ENCODE assay signal across 1 cellular context in genomic region chr7:139360210-139360947, GRCh38.
A peak's percentile ranks its signal among the peaks of the same experiment; 100 is the strongest.
TF ChIP-seq lines count a peak whose summit lies in the region.

No MANE protein-coding gene starts in this region.

TF ChIP-seq in HepG2, 621 proteins besides CTCF, POLR2A, EP300 and RAD21 (continued from another document):
- TF ChIP-seq CREB3 (CRISPR knock-in tag; IDR thresholded peaks at IDR 0.05) (no peak), ZNF850 (CRISPR knock-in tag; conservative IDR thresholded peaks at IDR 0.05) (no peak), SRY (CRISPR knock-in tag; IDR thresholded peaks at IDR 0.05) (no peak; the same call in 1 of the 2 replicates), ATF6 (CRISPR knock-in tag; conservative IDR thresholded peaks at IDR 0.05) (no peak; the same call in 1 of the 2 replicates), SOX6 (IDR thresholded peaks at IDR 0.05) (no peak), SOX6 (CRISPR knock-in tag; IDR thresholded peaks at IDR 0.05) (no peak; the same call in 1 of the 2 replicates), E2F1 (CRISPR knock-in tag; IDR thresholded peaks at IDR 0.05) (no peak), SIX1 (CRISPR knock-in tag; IDR thresholded peaks at IDR 0.05; ENCODE audit: borderline replicate concordance) (no peak), TCF7 (IDR thresholded peaks at IDR 0.05; ENCODE audit: low read depth) (no peak), NFE2L2 (IDR thresholded peaks at IDR 0.05; ENCODE audit: low read length) (no peak), CREM (IDR thresholded peaks at IDR 0.05) (peak; percentile 34; the same call in 1 of the 2 replicates), CREM (CRISPR knock-in tag; IDR thresholded peaks at IDR 0.05) (no peak), ZSCAN5A (CRISPR knock-in tag; IDR thresholded peaks at IDR 0.05; ENCODE audit: borderline replicate concordance) (no peak), ZNF674 (CRISPR knock-in tag; IDR thresholded peaks at IDR 0.05; ENCODE audit: low read depth) (no peak), ZNF784 (CRISPR knock-in tag; IDR thresholded peaks at IDR 0.05; ENCODE audit: borderline replicate concordance) (peak; percentile 79; the same call in 1 of the 2 replicates), PCBP1 (IDR thresholded peaks at IDR 0.05; ENCODE audit: borderline replicate concordance, low read depth, low read length) (peak; percentile 73; the same call in 1 of the 2 replicates), THRA (CRISPR knock-in tag; IDR thresholded peaks at IDR 0.05; ENCODE audit: borderline replicate concordance) (no peak), ZFP90 (CRISPR knock-in tag; IDR thresholded peaks at IDR 0.05; ENCODE audit: borderline replicate concordance) (no peak), NFRKB (IDR thresholded peaks at IDR 0.05) (no peak), ZNF597 (CRISPR knock-in tag; IDR thresholded peaks at IDR 0.05) (no peak), ZBTB21 (CRISPR knock-in tag; IDR thresholded peaks at IDR 0.05) (no peak), ZNF20 (CRISPR knock-in tag; IDR thresholded peaks at IDR 0.05) (no peak), TCF12 (IDR thresholded peaks at IDR 0.05) (no peak), TCF12 (CRISPR knock-in tag; IDR thresholded peaks at IDR 0.05) (no peak), ZNF317 (CRISPR knock-in tag; IDR thresholded peaks at IDR 0.05) (no peak), HBP1 (CRISPR knock-in tag; IDR thresholded peaks at IDR 0.05; ENCODE audit: low read depth) (no peak), ZNF761 (CRISPR knock-in tag; conservative IDR thresholded peaks at IDR 0.05) (0 out of 2 replicates have a peak, but pooled peaks have one; percentile 45), PLSCR1 (CRISPR knock-in tag; IDR thresholded peaks at IDR 0.05; ENCODE audit: borderline replicate concordance) (no peak), CREBL2 (CRISPR knock-in tag; IDR thresholded peaks at IDR 0.05; ENCODE audit: borderline replicate concordance) (no peak), ZNF570 (CRISPR knock-in tag; IDR thresholded peaks at IDR 0.05; ENCODE audit: borderline replicate concordance) (no peak), IRX3 (CRISPR knock-in tag; IDR thresholded peaks at IDR 0.05; ENCODE audit: borderline replicate concordance, low read depth) (no peak), MAFF (IDR thresholded peaks at IDR 0.05; ENCODE audit: low read depth, low read length) (no peak), NFATC3 (CRISPR knock-in tag; IDR thresholded peaks at IDR 0.05) (no peak; the same call in 1 of the 2 replicates)
